ENCODE assay signal across 13 cellular contexts in genomic region chr6:16585805-16586204, GRCh38.
A peak's percentile ranks its signal among the peaks of the same experiment; 100 is the strongest.
DNase-seq lines count a peak whose midpoint lies in the region; ATAC-seq, FAIRE-seq and TF ChIP-seq lines count a peak whose summit lies in the region.
"Had no signal": no experiment of that assay in that cellular context is flagged by ENCODE, and none has a peak within 500 bp of the region (broad histone marks: within the 10 kb centered on the region; RNA-seq: fewer than 3 reads in every experiment).

No MANE protein-coding gene starts in this region.

- H2BK15ac ChIP-seq in mesenchymal stem cell (ENCODE audit: low read depth, poor library complexity, severe bottlenecking): no peak overlapping the region

- no peak overlapping the region for H2BK12ac ChIP-seq in mesenchymal stem cell (ENCODE audit: low read length in 2 of 2)

- peaks cover 8% of the 10 kb centered on the region for H3K27me3 Mint-ChIP-seq in HFFc6 (ENCODE audit: insufficient read depth)
- H3K27me3 Mint-ChIP-seq in Calu3 (ENCODE audit: unreplicated experiment): no peaks in the 10 kb centered on the region
- H3K27me3 Mint-ChIP-seq: CD4-positive, alpha-beta T cell; effector memory CD8-positive, alpha-beta T cell had no signal

- H3K4me3 ChIP-seq in A549 (no peak overlapping the region), brain microvascular endothelial cell (ENCODE audit: low read depth, low read length) (no peak overlapping the region), mesenchymal stem cell (ENCODE audit: insufficient read depth in 1 of 2, low read depth in 1 of 2, low read length in 2 of 2) (peak overlapping the region in 1 of 2 experiments; percentile 21)

- DNase-seq in A549 (ENCODE audit: low read depth in 1 of 2, low spot score in 1 of 2) (no peak), HFFc6 (no peak), brain microvascular endothelial cell (peak; percentile 6), mesenchymal stem cell (no peak), NCI-H2196 treated with DMSO at 0.1 percent for 48 hours (lab: John Stamatoyannopoulos, UW; ENCODE audit: unreplicated experiment) (no peak), medulla oblongata (ENCODE audit: extremely low spot score) (no peak), G401 (ENCODE audit: low spot score) (no peak), Calu3 (no peak)
- DNase-seq: CD4-positive, alpha-beta T cell; effector memory CD8-positive, alpha-beta T cell; NCI-H2171; RPMI8226 had no signal

- no peak for TF ChIP-seq EP300 in A549 (IDR thresholded peaks at IDR 0.05)

- FAIRE-seq in A549 (lab: Jason Lieb, UNC): no peak

- in situ Hi-C loops in brain microvascular endothelial cell (cut with HindIII; ENCODE audit: low pct_ligation_motif_present, low sequenced_read_pairs) (no loop called here), G401 (cut with HindIII; ENCODE audit: low sequenced_read_pairs) (no loop called here)

- peaks cover 9% of the 10 kb centered on the region; the same call in 2 of the 3 replicates for H3K4me1 ChIP-seq in A549
- H3K4me1 ChIP-seq in mesenchymal stem cell (ENCODE audit: control insufficient read depth, insufficient read depth, low read depth, low read length): peaks cover 10% of the 10 kb centered on the region
- H3K4me1 ChIP-seq: parathyroid adenoma had no signal

- CTCF ChIA-PET in A549 (lab: Yijun Ruan, JAX): no interaction called here
- CTCF ChIA-PET in Calu3 (lab: Charles Lee): no interaction called here

- H3K36me3 ChIP-seq in brain microvascular endothelial cell (replicated peaks): peaks cover 7% of the 10 kb centered on the region
- H3K36me3 ChIP-seq in mesenchymal stem cell (ENCODE audit: control insufficient read depth in 1 of 2, insufficient read depth in 2 of 2, low read depth in 1 of 2, low read length in 2 of 2): peaks cover 3 to 27% of the 10 kb centered on the region in 2 experiments

- H3K9me3 ChIP-seq in A549 (no peaks in the 10 kb centered on the region), mesenchymal stem cell (ENCODE audit: control insufficient read depth, low read length) (no peaks in the 10 kb centered on the region)

- no peak overlapping the region for H3K18ac ChIP-seq in mesenchymal stem cell (ENCODE audit: low read depth in 1 of 2, low read length in 2 of 2)

- no peak for TF ChIP-seq POLR2A in A549 (IDR thresholded peaks at IDR 0.05; ENCODE audit: low read length)

- no peak overlapping the region for H3K4ac ChIP-seq in mesenchymal stem cell (ENCODE audit: low read depth in 1 of 2, low read length in 2 of 2)

- intact Hi-C loops in Calu3 (cut with micrococcal nuclease; ENCODE audit: unreplicated experiment): no loop called here

- H3K4me3 Mint-ChIP-seq in HFFc6 (no peak overlapping the region), Calu3 (ENCODE audit: low read depth, unreplicated experiment) (no peak overlapping the region)
- H3K4me3 Mint-ChIP-seq: CD4-positive, alpha-beta T cell; effector memory CD8-positive, alpha-beta T cell had no signal

- H4K8ac ChIP-seq in mesenchymal stem cell (ENCODE audit: low read length): no peak overlapping the region

- ATAC-seq in A549: no peak
- ATAC-seq: effector memory CD8-positive, alpha-beta T cell had no signal

- H3K14ac ChIP-seq in mesenchymal stem cell (ENCODE audit: low read length in 2 of 2): no peak overlapping the region

- H2BK5ac ChIP-seq in mesenchymal stem cell (ENCODE audit: low read depth, low read length, poor library complexity, severe bottlenecking): no peak overlapping the region

- peak overlapping the region; percentile 48; the same call in 2 of the 3 replicates for H3K4me2 ChIP-seq in A549
- peak overlapping the region; percentile 47 for H3K4me2 ChIP-seq in mesenchymal stem cell (ENCODE audit: low read length, poor library complexity, severe bottlenecking)

- H2AK5ac ChIP-seq in mesenchymal stem cell (ENCODE audit: low read length, severe bottlenecking): peak overlapping the region; percentile 49

- no TSS peak for BruUV-seq in Calu3 (replicated peaks; lab: Mats Ljungman, UMichigan)

- H2BK120ac ChIP-seq in mesenchymal stem cell (ENCODE audit: low read depth, low read length): no peak overlapping the region

- H3K27ac ChIP-seq in A549 (no peak overlapping the region), brain microvascular endothelial cell (no peak overlapping the region), mesenchymal stem cell (ENCODE audit: low read length, poor library complexity, severe bottlenecking) (no peak overlapping the region)
- H3K27ac ChIP-seq: parathyroid adenoma had no signal

- H3K27ac Mint-ChIP-seq in HFFc6 (peak overlapping the region; percentile 14; the same call in 1 of the 2 replicates), Calu3 (ENCODE audit: unreplicated experiment) (no peak overlapping the region)
- H3K27ac Mint-ChIP-seq: CD4-positive, alpha-beta T cell had no signal

- H3K9me3 Mint-ChIP-seq in HFFc6: no peaks in the 10 kb centered on the region
- H3K9me3 Mint-ChIP-seq in Calu3 (ENCODE audit: low read depth, unreplicated experiment): no peaks in the 10 kb centered on the region
- H3K9me3 Mint-ChIP-seq: CD4-positive, alpha-beta T cell; effector memory CD8-positive, alpha-beta T cell had no signal

- peaks cover 43% of the 10 kb centered on the region for H3K36me3 Mint-ChIP-seq in HFFc6 (ENCODE audit: low read depth)
- H3K36me3 Mint-ChIP-seq in Calu3 (ENCODE audit: insufficient read depth, unreplicated experiment): no peaks in the 10 kb centered on the region

- H2AFZ ChIP-seq in mesenchymal stem cell (ENCODE audit: low read depth, low read length): no peak overlapping the region
- H2AFZ ChIP-seq: parathyroid adenoma had no signal

- POLR2A ChIA-PET in A549 (lab: Yijun Ruan, JAX): no interaction called here

- H3K79me1 ChIP-seq in mesenchymal stem cell (replicated peaks; ENCODE audit: low read length, poor library complexity, severe bottlenecking): peaks cover 6% of the 10 kb centered on the region

- no peak overlapping the region for H3K23ac ChIP-seq in mesenchymal stem cell (ENCODE audit: low read length in 2 of 2)

- H3K9ac ChIP-seq in mesenchymal stem cell (ENCODE audit: low read length): no peak overlapping the region
- H3K9ac ChIP-seq: parathyroid adenoma had no signal

- 87% methylated on average over 6 of the region's 6 CpGs for WGBS in A549 (ENCODE audit: missing lambda C conversion rate)
- WGBS in mesenchymal stem cell: 96% methylated on average over 5 of the region's 6 CpGs

- no peak overlapping the region for H4K91ac ChIP-seq in mesenchymal stem cell (ENCODE audit: low read length)

- TF ChIP-seq RAD21 in A549 (conservative IDR thresholded peaks at IDR 0.05 in 1 of 2, IDR thresholded peaks at IDR 0.05 in 1 of 2): no peak

- H3K27me3 ChIP-seq in brain microvascular endothelial cell (replicated peaks) (no peaks in the 10 kb centered on the region), mesenchymal stem cell (ENCODE audit: control insufficient read depth in 1 of 2, insufficient read depth in 1 of 2, low read length in 2 of 2) (no peaks in the 10 kb centered on the region)

- H3K4me1 Mint-ChIP-seq in HFFc6 (ENCODE audit: low read depth) (peaks cover 37% of the 10 kb centered on the region), Calu3 (ENCODE audit: low read depth, unreplicated experiment) (peaks cover 9% of the 10 kb centered on the region)

- no peak for TF ChIP-seq CTCF in A549 (IDR thresholded peaks at IDR 0.05)
- no peak for TF ChIP-seq CTCF in HFFc6 (IDR thresholded peaks at IDR 0.05)
- TF ChIP-seq CTCF in brain microvascular endothelial cell (IDR thresholded peaks at IDR 0.05; ENCODE audit: low read depth, low read length, missing control alignments): no peak
- no peak for TF ChIP-seq CTCF in Calu3 (IDR thresholded peaks at IDR 0.05; ENCODE audit: unreplicated experiment)

TF ChIP-seq in A549, 52 proteins besides CTCF, POLR2A, EP300 and RAD21 (continues in another document):
- TF ChIP-seq BCL3 (IDR thresholded peaks at IDR 0.05) (no peak), ZSCAN20 (CRISPR knock-in tag; IDR thresholded peaks at IDR 0.05) (no peak), KDM1A (IDR thresholded peaks at IDR 0.05; ENCODE audit: low read depth) (no peak), HES2 (IDR thresholded peaks at IDR 0.05) (no peak), RNF2 (IDR thresholded peaks at IDR 0.05; ENCODE audit: borderline replicate concordance, low read depth) (no peak), CBX2 (IDR thresholded peaks at IDR 0.05; ENCODE audit: borderline replicate concordance, low read depth) (no peak), ZNF302 (CRISPR knock-in tag; IDR thresholded peaks at IDR 0.05) (no peak), E2F6 (IDR thresholded peaks at IDR 0.05; ENCODE audit: borderline replicate concordance, low read depth) (no peak), FOSB (CRISPR knock-in tag; IDR thresholded peaks at IDR 0.05) (no peak), HDAC2 (IDR thresholded peaks at IDR 0.05) (no peak), JUN (IDR thresholded peaks at IDR 0.05) (no peak), ZC3H11A (IDR thresholded peaks at IDR 0.05) (no peak), HEYL (CRISPR knock-in tag; IDR thresholded peaks at IDR 0.05) (no peak), TP53 (CRISPR knock-in tag; IDR thresholded peaks at IDR 0.05) (no peak), MAZ (IDR thresholded peaks at IDR 0.05; ENCODE audit: borderline replicate concordance, low read depth, low read length) (no peak), RCOR1 (IDR thresholded peaks at IDR 0.05; ENCODE audit: low read depth, low read length) (no peak), TFCP2L1 (CRISPR knock-in tag; IDR thresholded peaks at IDR 0.05) (no peak), MYC (IDR thresholded peaks at IDR 0.05; ENCODE audit: borderline replicate concordance, low read length) (no peak)
